ENCODE assay signal across 8 cellular contexts in the genomic region with DNA sequence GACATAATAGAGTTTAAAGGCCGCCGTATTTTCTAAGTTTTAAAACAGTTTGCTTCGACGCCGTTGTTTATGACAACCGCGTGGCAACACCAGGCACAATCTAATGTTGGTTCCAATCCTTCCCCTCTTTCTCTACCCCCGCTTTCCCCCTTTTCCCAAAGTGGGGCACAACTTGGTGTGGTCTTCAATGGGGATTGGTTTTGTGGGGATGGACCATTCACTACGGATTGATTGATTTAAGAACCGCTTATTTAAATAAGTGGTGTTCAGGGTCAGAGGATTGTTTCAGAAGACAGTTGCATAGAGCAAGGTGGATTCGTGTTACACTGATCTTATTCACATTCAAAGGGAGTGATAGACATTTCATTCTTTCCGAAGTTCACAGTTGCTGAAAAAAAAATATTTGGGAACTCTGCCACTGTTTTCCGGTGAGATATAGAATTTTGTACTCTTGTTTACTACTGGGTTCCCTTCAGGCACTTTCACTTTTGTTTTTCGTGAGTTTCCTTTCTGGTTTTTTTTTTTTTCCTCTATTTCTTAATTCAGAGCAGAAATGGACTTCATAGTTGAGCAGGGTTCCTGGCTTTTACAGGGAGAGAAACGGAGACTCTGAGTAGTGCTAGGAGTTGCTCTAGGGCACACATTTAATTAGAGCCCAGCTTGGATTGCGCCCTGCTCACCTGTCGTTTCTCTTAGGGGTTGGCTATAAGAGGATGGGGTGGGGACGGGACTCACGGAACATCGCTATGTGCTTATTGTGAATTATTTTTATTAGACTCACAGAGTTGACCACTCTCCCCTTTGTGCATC.
DNase-seq lines count a peak whose midpoint lies in the region; ATAC-seq, FAIRE-seq and TF ChIP-seq lines count a peak whose summit lies in the region.

No MANE protein-coding gene starts in this region.

- no peaks in the 10 kb centered on the region for H4K20me1 ChIP-seq in HCT116 (ENCODE audit: insufficient read depth)

- CTCF ChIA-PET in HCT116 (lab: Charles Lee) = no interaction called here

- 2% methylated on average over 20 of the region's 20 CpGs for WGBS in lower leg skin, 2 donors
- 2% methylated on average over 20 of the region's 20 CpGs for WGBS in suprapubic skin

- H3K36me3 ChIP-seq in HCT116 (ENCODE audit: control insufficient read depth in 1 of 2, insufficient read depth in 2 of 2, low read length in 2 of 2) = no peaks in the 10 kb centered on the region
- no peaks in the 10 kb centered on the region for H3K36me3 ChIP-seq in suprapubic skin

- no peak for TF ChIP-seq POLR2A in HCT116 (IDR thresholded peaks at IDR 0.05; ENCODE audit: borderline replicate concordance, extremely low read depth, insufficient read depth, insufficient read length)
- no peak for TF ChIP-seq POLR2A in lower leg skin (IDR thresholded peaks at IDR 0.05)
- no peak for TF ChIP-seq POLR2A in suprapubic skin (IDR thresholded peaks at IDR 0.05)

- H3K27ac ChIP-seq in HCT116 (ENCODE audit: low read depth, low read length) (peak overlapping the region; percentile 94), caudate nucleus (ENCODE audit: low read depth, low read length) (peak overlapping the region; percentile 99), suprapubic skin (peak overlapping the region; percentile 100)

- POLR2A ChIA-PET in HCT116 (lab: Charles Lee) = no interaction called here

- RAD21 ChIA-PET in HCT116 (lab: Charles Lee; ENCODE audit: low non-redundant PET in 1 of 2, low total read pairs in 2 of 2, uncharacterized antibody in 2 of 2, unreplicated experiment in 2 of 2) = no interaction called here

- H3K9me3 ChIP-seq in HCT116 (ENCODE audit: control insufficient read depth in 1 of 2, insufficient read depth in 1 of 2, low read depth in 1 of 2, low read length in 2 of 2) (no peaks in the 10 kb centered on the region), suprapubic skin (no peaks in the 10 kb centered on the region)

- BruUV-seq in HCT116 (replicated peaks; lab: Mats Ljungman, UMichigan) = no TSS peak

- H3K79me2 ChIP-seq in HCT116 (ENCODE audit: insufficient read depth, low read length) = no peaks in the 10 kb centered on the region

- H3K4me2 ChIP-seq in HCT116 (ENCODE audit: low read length) = peak overlapping the region; percentile 92

- TF ChIP-seq CTCF in HCT116 (IDR thresholded peaks at IDR 0.05 in 2 of 3, conservative IDR thresholded peaks at IDR 0.05 in 1 of 3; ENCODE audit: borderline replicate concordance in 1 of 3, insufficient read depth in 1 of 3, low read depth in 2 of 3, low read length in 2 of 3) (no peak), lower leg skin (IDR thresholded peaks at IDR 0.05) (no peak), suprapubic skin (IDR thresholded peaks at IDR 0.05) (no peak), D721Med (IDR thresholded peaks at IDR 0.05; ENCODE audit: insufficient read depth, missing control alignments) (no peak)

- FAIRE-seq in D721Med (lab: Jason Lieb, UNC) = no peak

- TF ChIP-seq EP300 in suprapubic skin (IDR thresholded peaks at IDR 0.05) = no peak

- peak overlapping the region; percentile 79 for H3K9ac ChIP-seq in HCT116 (ENCODE audit: low read length)

- no peak for ATAC-seq in HCT116

- H3K27me3 ChIP-seq in HCT116 (ENCODE audit: insufficient read depth, low read length) = no peaks in the 10 kb centered on the region
- no peaks in the 10 kb centered on the region for H3K27me3 ChIP-seq in suprapubic skin

- H3K9me2 ChIP-seq in HCT116 (ENCODE audit: insufficient read depth) = no peaks in the 10 kb centered on the region

- peak overlapping the region; percentile 96 for H2AFZ ChIP-seq in HCT116 (ENCODE audit: low read depth, low read length, poor library complexity, severe bottlenecking)

- H3K4me1 ChIP-seq in HCT116 (ENCODE audit: control insufficient read depth in 1 of 2, insufficient read depth in 2 of 2, low read length in 2 of 2) = peaks cover 10 to 23% of the 10 kb centered on the region in 2 experiments; a peak in 3 of 4 replicates
- H3K4me1 ChIP-seq in suprapubic skin = peaks cover 39% of the 10 kb centered on the region

- peak overlapping the region; percentile 68 to 76 for H3K4me3 ChIP-seq in HCT116 (replicated peaks in 1 of 2; ENCODE audit: low read depth in 1 of 2, low read length in 2 of 2)
- peak overlapping the region; percentile 70 for H3K4me3 ChIP-seq in lower leg skin (ENCODE audit: low read depth, poor library complexity, severe bottlenecking)
- H3K4me3 ChIP-seq in suprapubic skin = peak overlapping the region; percentile 79

- peak; percentile 19 for DNase-seq in ELF-1 (ENCODE audit: low read depth, low spot score)
- no peak for DNase-seq in HCT116 (ENCODE audit: low read depth, low spot score)
- DNase-seq in RKO (ENCODE audit: low spot score) = peak; percentile 22
- peak in 2 of 61 donors; percentile 27 to 73 for DNase-seq in caudate nucleus (lab: John Stamatoyannopoulos, UW)
- no peak for DNase-seq in lower leg skin (ENCODE audit: low spot score in 2 of 2)
- DNase-seq in suprapubic skin (ENCODE audit: low spot score in 2 of 2) = no peak
- DNase-seq in D721Med (ENCODE audit: insufficient read length, low spot score) = no peak
- no peak for DNase-seq in ACHN

- TF ChIP-seq RAD21 in HCT116 (IDR thresholded peaks at IDR 0.05; ENCODE audit: low read depth) = no peak

- in situ Hi-C loops in ACHN (cut with HindIII; ENCODE audit: low pct_ligation_motif_present, low pct_unique_long_range_greater_than_20kb, low sequenced_read_pairs) = loop anchor here (10.0 kb wide), 1 partner anchor 616 kb away; no protein-coding TSS in a partner anchor

- intact Hi-C loops in HCT116 (cut with micrococcal nuclease) (loop anchor here (10.0 kb wide), 3 partner anchors 76 to 1176 kb away; a partner anchor contains a TSS), lower leg skin (cut with DNase I; ENCODE audit: low total_unique reads) (no loop called here)

TF ChIP-seq in HCT116, 20 proteins besides CTCF, POLR2A, EP300 and RAD21:
- TF ChIP-seq CEBPB (IDR thresholded peaks at IDR 0.05; ENCODE audit: low read depth) = no peak
- TF ChIP-seq, protein P1, sequence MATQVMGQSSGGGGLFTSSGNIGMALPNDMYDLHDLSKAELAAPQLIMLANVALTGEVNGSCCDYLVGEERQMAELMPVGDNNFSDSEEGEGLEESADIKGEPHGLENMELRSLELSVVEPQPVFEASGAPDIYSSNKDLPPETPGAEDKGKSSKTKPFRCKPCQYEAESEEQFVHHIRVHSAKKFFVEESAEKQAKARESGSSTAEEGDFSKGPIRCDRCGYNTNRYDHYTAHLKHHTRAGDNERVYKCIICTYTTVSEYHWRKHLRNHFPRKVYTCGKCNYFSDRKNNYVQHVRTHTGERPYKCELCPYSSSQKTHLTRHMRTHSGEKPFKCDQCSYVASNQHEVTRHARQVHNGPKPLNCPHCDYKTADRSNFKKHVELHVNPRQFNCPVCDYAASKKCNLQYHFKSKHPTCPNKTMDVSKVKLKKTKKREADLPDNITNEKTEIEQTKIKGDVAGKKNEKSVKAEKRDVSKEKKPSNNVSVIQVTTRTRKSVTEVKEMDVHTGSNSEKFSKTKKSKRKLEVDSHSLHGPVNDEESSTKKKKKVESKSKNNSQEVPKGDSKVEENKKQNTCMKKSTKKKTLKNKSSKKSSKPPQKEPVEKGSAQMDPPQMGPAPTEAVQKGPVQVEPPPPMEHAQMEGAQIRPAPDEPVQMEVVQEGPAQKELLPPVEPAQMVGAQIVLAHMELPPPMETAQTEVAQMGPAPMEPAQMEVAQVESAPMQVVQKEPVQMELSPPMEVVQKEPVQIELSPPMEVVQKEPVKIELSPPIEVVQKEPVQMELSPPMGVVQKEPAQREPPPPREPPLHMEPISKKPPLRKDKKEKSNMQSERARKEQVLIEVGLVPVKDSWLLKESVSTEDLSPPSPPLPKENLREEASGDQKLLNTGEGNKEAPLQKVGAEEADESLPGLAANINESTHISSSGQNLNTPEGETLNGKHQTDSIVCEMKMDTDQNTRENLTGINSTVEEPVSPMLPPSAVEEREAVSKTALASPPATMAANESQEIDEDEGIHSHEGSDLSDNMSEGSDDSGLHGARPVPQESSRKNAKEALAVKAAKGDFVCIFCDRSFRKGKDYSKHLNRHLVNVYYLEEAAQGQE (IDR thresholded peaks at IDR 0.05; ENCODE audit: low read depth) = no peak
- no peak for TF ChIP-seq FOSL1 (IDR thresholded peaks at IDR 0.05; ENCODE audit: low read depth)
- TF ChIP-seq EZH2phosphoT487 (IDR thresholded peaks at IDR 0.05; ENCODE audit: borderline replicate concordance) = no peak
- TF ChIP-seq SIN3A (IDR thresholded peaks at IDR 0.05; ENCODE audit: low read depth) = no peak
- no peak for TF ChIP-seq TCF7L2 (IDR thresholded peaks at IDR 0.05; ENCODE audit: borderline replicate concordance, extremely low read depth, insufficient read depth, insufficient read length)
- TF ChIP-seq EGR1 (IDR thresholded peaks at IDR 0.05; ENCODE audit: low read depth) = no peak
- no peak for TF ChIP-seq CBX3 (IDR thresholded peaks at IDR 0.05; ENCODE audit: low read depth)
- no peak for TF ChIP-seq JUND (IDR thresholded peaks at IDR 0.05)
- TF ChIP-seq, protein P2, sequence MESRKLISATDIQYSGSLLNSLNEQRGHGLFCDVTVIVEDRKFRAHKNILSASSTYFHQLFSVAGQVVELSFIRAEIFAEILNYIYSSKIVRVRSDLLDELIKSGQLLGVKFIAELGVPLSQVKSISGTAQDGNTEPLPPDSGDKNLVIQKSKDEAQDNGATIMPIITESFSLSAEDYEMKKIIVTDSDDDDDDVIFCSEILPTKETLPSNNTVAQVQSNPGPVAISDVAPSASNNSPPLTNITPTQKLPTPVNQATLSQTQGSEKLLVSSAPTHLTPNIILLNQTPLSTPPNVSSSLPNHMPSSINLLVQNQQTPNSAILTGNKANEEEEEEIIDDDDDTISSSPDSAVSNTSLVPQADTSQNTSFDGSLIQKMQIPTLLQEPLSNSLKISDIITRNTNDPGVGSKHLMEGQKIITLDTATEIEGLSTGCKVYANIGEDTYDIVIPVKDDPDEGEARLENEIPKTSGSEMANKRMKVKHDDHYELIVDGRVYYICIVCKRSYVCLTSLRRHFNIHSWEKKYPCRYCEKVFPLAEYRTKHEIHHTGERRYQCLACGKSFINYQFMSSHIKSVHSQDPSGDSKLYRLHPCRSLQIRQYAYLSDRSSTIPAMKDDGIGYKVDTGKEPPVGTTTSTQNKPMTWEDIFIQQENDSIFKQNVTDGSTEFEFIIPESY (IDR thresholded peaks at IDR 0.05; ENCODE audit: extremely low read depth, insufficient replicate concordance, low read length) = no peak
TF ChIP-seq in HCT116: peak in this region for 0.

Comparison
In these comparisons a context has a peak if more than half of its experiments do, and no peak if none do; other contexts are left out.
1. DNase-seq: peak in ELF-1 (single experiment) and RKO (single experiment); none in HCT116 (single experiment), lower leg skin (0 of 2), suprapubic skin (0 of 2), D721Med (single experiment) and ACHN (single experiment).
2. Peak in every context shown above with its lines, with median percentiles within 50 percentile points of each other: H3K27ac ChIP-seq and H3K4me3 ChIP-seq.